2 cellular contexts compared by ENCODE assay signal in the genomic region with DNA sequence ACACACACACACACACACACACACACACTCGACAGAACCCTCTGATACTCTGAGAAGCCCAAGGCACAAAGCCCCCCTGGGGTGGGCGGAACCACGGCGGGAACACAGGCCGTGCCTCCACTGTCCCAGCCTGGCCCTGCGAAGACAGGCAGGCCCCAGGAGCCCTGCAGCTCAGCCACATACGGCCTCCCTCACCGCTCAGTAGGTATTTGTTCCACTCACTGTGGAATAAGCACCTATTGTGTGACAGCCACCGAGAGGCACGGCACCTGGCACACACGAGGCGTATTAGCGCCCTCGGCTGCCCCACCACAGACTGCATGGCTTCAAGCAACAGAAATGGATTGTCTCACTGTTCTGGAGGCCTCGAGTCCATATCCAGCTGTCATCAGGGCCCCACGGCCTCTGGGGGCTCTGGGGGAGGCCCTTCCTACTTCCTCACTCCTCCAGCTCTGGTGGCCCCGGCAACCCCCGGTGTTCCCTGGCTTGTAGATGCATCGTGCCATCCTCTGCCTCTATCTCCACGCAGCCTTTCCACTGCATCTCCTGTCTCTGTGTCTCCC.
TF ChIP-seq lines count a peak whose summit lies in the region.

No MANE protein-coding gene starts in this region.

TF ChIP-seq in IMR-90, 13 proteins besides CTCF, POLR2A, EP300 and RAD21:
- TF ChIP-seq FOS (IDR thresholded peaks at IDR 0.05; ENCODE audit: low read depth, low read length) (no peak), RFX5 (IDR thresholded peaks at IDR 0.05; ENCODE audit: low read depth, low read length) (no peak), CEBPB (IDR thresholded peaks at IDR 0.05; ENCODE audit: low read depth, low read length) (no peak)
- TF ChIP-seq, protein P1, sequence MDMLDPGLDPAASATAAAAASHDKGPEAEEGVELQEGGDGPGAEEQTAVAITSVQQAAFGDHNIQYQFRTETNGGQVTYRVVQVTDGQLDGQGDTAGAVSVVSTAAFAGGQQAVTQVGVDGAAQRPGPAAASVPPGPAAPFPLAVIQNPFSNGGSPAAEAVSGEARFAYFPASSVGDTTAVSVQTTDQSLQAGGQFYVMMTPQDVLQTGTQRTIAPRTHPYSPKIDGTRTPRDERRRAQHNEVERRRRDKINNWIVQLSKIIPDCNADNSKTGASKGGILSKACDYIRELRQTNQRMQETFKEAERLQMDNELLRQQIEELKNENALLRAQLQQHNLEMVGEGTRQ (IDR thresholded peaks at IDR 0.05; ENCODE audit: low read depth, low read length): no peak

TF ChIP-seq in H1, 55 proteins besides CTCF, POLR2A, EP300 and RAD21:
- TF ChIP-seq EGR1 (IDR thresholded peaks at IDR 0.05; ENCODE audit: borderline replicate concordance, low read depth, low read length) (no peak), TEAD4 (IDR thresholded peaks at IDR 0.05; ENCODE audit: low read depth, low read length) (no peak)
- TF ChIP-seq, protein P2, sequence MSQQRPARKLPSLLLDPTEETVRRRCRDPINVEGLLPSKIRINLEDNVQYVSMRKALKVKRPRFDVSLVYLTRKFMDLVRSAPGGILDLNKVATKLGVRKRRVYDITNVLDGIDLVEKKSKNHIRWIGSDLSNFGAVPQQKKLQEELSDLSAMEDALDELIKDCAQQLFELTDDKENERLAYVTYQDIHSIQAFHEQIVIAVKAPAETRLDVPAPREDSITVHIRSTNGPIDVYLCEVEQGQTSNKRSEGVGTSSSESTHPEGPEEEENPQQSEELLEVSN (IDR thresholded peaks at IDR 0.05): peak; percentile 41; the same call in 1 of the 2 replicates
